16 cellular contexts compared by ENCODE assay signal in the genomic region with DNA sequence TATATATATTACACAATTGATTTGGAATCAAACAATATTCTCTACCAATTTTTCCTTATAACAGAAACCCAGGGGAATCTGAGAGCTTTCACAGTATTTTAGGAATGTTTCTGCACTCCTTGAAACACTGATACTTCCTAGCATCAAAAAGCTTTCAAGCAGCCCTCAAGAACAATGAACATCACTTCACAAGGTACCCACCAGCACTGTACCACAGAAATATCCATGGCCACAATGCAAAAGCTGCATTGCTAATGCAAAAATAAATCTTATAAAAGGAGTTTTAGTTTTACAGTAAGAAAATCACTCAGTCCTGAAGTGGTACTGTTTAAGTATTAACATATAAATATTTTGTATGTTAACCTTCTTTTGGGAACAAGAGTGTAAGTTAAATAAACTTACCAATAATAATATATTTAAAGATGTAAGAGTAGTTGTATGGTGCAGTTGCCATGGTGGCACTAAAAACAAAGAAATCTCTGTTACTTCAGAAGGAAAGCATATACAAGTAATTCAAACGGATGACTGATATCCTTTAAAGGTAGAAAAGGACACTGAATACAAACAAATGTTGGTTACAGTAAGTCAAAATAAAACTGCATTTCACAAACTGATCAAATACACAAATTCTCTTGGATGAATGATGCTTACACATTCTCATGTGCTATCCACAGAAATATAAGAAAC. TPM values are rescaled to one million over a fixed set of nuclear protein-coding genes. Genes with fewer than 3 reads are reported as not detected.
DNase-seq lines count a peak whose midpoint lies in the region; ATAC-seq and TF ChIP-seq lines count a peak whose summit lies in the region.
"Had no signal": no experiment of that assay in that cellular context is flagged by ENCODE, and none has a peak within 500 bp of the region (broad histone marks: within the 10 kb centered on the region; RNA-seq: fewer than 3 reads in every experiment).

No MANE protein-coding gene starts in this region.

- peaks cover 99% of the 10 kb centered on the region for H4K20me1 ChIP-seq in Loucy (ENCODE audit: insufficient read depth, low read length, poor library complexity, severe bottlenecking)

- H3K4me3 ChIP-seq in Loucy (ENCODE audit: low read length, poor library complexity, severe bottlenecking) (peak overlapping the region; percentile 94), choroid plexus epithelial cell (ENCODE audit: low read depth, low read length) (no peak overlapping the region)
- H3K4me3 ChIP-seq: psoas muscle had no signal

- intact Hi-C loops in CD4-positive, alpha-beta T cell (cut with DNase I, micrococcal nuclease) = no loop called here

- no peak overlapping the region for H2AFZ ChIP-seq in Loucy (ENCODE audit: low read length)

- H3K9ac ChIP-seq in Loucy (ENCODE audit: low read depth, low read length, poor library complexity, severe bottlenecking) = no peak overlapping the region

- 0 out of 2 replicates have a peak, but pooled peaks cover 4% of the 10 kb centered on the region for H3F3A ChIP-seq in Loucy (ENCODE audit: low read depth)

- no peak for TF ChIP-seq CTCF in CD4-positive, alpha-beta T cell (IDR thresholded peaks at IDR 0.05)
- TF ChIP-seq CTCF in Loucy (conservative IDR thresholded peaks at IDR 0.05; ENCODE audit: low read length) = no peak
- no peak for TF ChIP-seq CTCF in choroid plexus epithelial cell (conservative IDR thresholded peaks at IDR 0.05; ENCODE audit: low read depth, low read length)

- H3K9me3 ChIP-seq in CD4-positive, alpha-beta T cell (ENCODE audit: control insufficient read depth, low read length) = no peaks in the 10 kb centered on the region
- no peaks in the 10 kb centered on the region for H3K9me3 ChIP-seq in Loucy (ENCODE audit: insufficient read depth, low read depth, low read length)
- H3K9me3 ChIP-seq: psoas muscle had no signal

- CTCF ChIA-PET in CD4-positive, alpha-beta T cell (lab: Charles Lee) = interaction anchor here (1.3 kb wide), 1 partner anchor 9 kb away, joined by 3 read pairs; a partner anchor contains a TSS

- ATAC-seq in CD4-positive, alpha-beta T cell (ENCODE audit: poor library complexity) = peak; percentile 54
- peak; percentile 49 to 69 for ATAC-seq in naive thymus-derived CD8-positive, alpha-beta T cell
- ATAC-seq: esophagus mucosa, left colon, psoas muscle had no signal

- no peak overlapping the region for H3K27ac ChIP-seq in CD4-positive, alpha-beta T cell (ENCODE audit: low read depth, low read length)
- H3K27ac ChIP-seq: psoas muscle had no signal

- H3K9me3 Mint-ChIP-seq in CD4-positive, alpha-beta T cell = no peaks in the 10 kb centered on the region
- H3K9me3 Mint-ChIP-seq in naive thymus-derived CD8-positive, alpha-beta T cell = no peaks in the 10 kb centered on the region

- DNase-seq in CD4-positive, alpha-beta T cell = no peak
- peak; percentile 35 for DNase-seq in choroid plexus epithelial cell (ENCODE audit: low read depth)
- peak in 2 of 10 donors; percentile 18 to 20 for DNase-seq in naive thymus-derived CD8-positive, alpha-beta T cell
- no peak for DNase-seq in activated effector memory CD4-positive, alpha-beta T cell treated with anti-CD3 and anti-CD28 coated beads, Interleukin-2, amount 50 U/mL, for 16 hours
- DNase-seq in NCI-H748 treated with DMSO at 0.1 percent for 48 hours (lab: John Stamatoyannopoulos, UW) = no peak
- DNase-seq in NOMO-1 (lab: John Stamatoyannopoulos, UW; ENCODE audit: unreplicated experiment in 2 of 2) = no peak
- DNase-seq: activated CD4-positive, alpha-beta T cell treated with anti-CD3 and anti-CD28 coated beads, Interleukin-2, amount 50 U/mL, for 4 hours; anterior cingulate cortex; EL; hypothalamus; left colon; NCI-H146; NCI-H446; psoas muscle had no signal

- peak overlapping the region; percentile 42 for H3K4me3 Mint-ChIP-seq in CD4-positive, alpha-beta T cell
- H3K4me3 Mint-ChIP-seq in naive thymus-derived CD8-positive, alpha-beta T cell = peak overlapping the region in 5 of 10 donors; percentile 6 to 53 (median 39)

- peaks cover 99% of the 10 kb centered on the region for H3K79me2 ChIP-seq in Loucy (ENCODE audit: insufficient read depth, low read length)

- H3K9me2 ChIP-seq in Loucy (replicated peaks; ENCODE audit: low read depth, low read length) = no peaks in the 10 kb centered on the region

- peaks cover 63% of the 10 kb centered on the region for H3K4me1 ChIP-seq in Loucy (ENCODE audit: insufficient read depth, low read length, poor library complexity, severe bottlenecking)

- peaks cover 12% of the 10 kb centered on the region; the same call in 1 of the 2 replicates for H3K36me3 ChIP-seq in Loucy (ENCODE audit: insufficient read depth, low read length)

- H3K27ac Mint-ChIP-seq in CD4-positive, alpha-beta T cell = peak overlapping the region; percentile 56
- peak overlapping the region in 8 of 10 donors; percentile 28 to 91 (median 60) for H3K27ac Mint-ChIP-seq in naive thymus-derived CD8-positive, alpha-beta T cell

- H3K4me2 ChIP-seq in Loucy (ENCODE audit: low read depth, low read length, poor library complexity, severe bottlenecking) = peak overlapping the region; percentile 99

- POLR2A ChIA-PET in CD4-positive, alpha-beta T cell (lab: Charles Lee) = interaction anchor here (1.1 to 1.7 kb wide), 2 partner anchors 8 to 9 kb away, joined by 3 to 8 read pairs; a partner anchor contains a TSS
- POLR2A ChIA-PET in naive thymus-derived CD8-positive, alpha-beta T cell (lab: Charles Lee) = interaction anchor here (1.2 kb wide), 1 partner anchor 18 kb away, joined by 4 read pairs; no protein-coding TSS in a partner anchor

- peaks cover 97% of the 10 kb centered on the region for H3K4me1 Mint-ChIP-seq in CD4-positive, alpha-beta T cell (ENCODE audit: low read depth)
- H3K4me1 Mint-ChIP-seq in naive thymus-derived CD8-positive, alpha-beta T cell = peaks cover 22 to 92% (median 78%) of the 10 kb centered on the region in 4 donors

- H3K27me3 ChIP-seq in CD4-positive, alpha-beta T cell (ENCODE audit: control insufficient read depth, insufficient read depth, low read length) = no peaks in the 10 kb centered on the region
- H3K27me3 ChIP-seq in Loucy (ENCODE audit: insufficient read depth, low read length, poor library complexity, severe bottlenecking) = no peaks in the 10 kb centered on the region

- peaks cover 35% of the 10 kb centered on the region for H3K36me3 Mint-ChIP-seq in CD4-positive, alpha-beta T cell (ENCODE audit: low read depth)
- peaks cover 0 to 31% (median 0%) of the 10 kb centered on the region in 3 donors for H3K36me3 Mint-ChIP-seq in naive thymus-derived CD8-positive, alpha-beta T cell

- no peaks in the 10 kb centered on the region for H3K27me3 Mint-ChIP-seq in CD4-positive, alpha-beta T cell
- H3K27me3 Mint-ChIP-seq in naive thymus-derived CD8-positive, alpha-beta T cell = no peaks in the 10 kb centered on the region

RNA-seq across cellular contexts. Expression of a gene that starts 8.6 kb away (rescaled TPM):
- 10 to 100 TPM; 57.4 to 58.2 TPM for total RNA-seq in CD4-positive, alpha-beta T cell
- total RNA-seq in naive thymus-derived CD8-positive, alpha-beta T cell = 10 to 100 TPM; 49.6 to 62.3 TPM
- polyA plus RNA-seq in naive thymus-derived CD8-positive, alpha-beta T cell = 10 to 100 TPM; 34.6 to 37.2 (median 36.8) TPM
